In the genomic region with DNA sequence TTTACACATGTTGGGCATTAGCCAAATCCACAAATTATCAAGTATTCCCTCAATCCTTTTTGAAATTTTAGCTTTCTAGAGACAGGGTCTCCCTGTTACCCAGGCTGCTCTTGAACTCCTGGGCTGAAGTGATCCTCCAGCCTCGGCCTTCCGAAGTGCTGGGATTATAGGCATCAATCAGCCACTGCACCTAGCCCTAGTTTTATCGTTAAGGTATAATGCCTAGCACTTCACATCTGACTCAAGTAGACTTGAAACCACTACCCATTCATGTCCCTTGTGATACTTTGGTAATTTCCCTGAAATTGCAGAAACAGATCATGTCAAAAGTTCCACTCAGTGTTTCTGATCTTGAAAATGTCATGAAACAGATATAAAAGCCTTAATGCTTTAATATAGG, we compare ENCODE assay signal across 15 cellular contexts. TPM values are rescaled to one million over a fixed set of nuclear protein-coding genes. Genes with fewer than 3 reads are reported as not detected.
A peak's percentile ranks its signal among the peaks of the same experiment; 100 is the strongest.
DNase-seq lines count a peak whose midpoint lies in the region; ATAC-seq and TF ChIP-seq lines count a peak whose summit lies in the region.
"Had no signal": no experiment of that assay in that cellular context is flagged by ENCODE, and none has a peak within 500 bp of the region (broad histone marks: within the 10 kb centered on the region; RNA-seq: fewer than 3 reads in every experiment).

No MANE protein-coding gene starts in this region.

- TF ChIP-seq POLR2A in esophagus squamous epithelium (IDR thresholded peaks at IDR 0.05): no peak

- H3K27ac Mint-ChIP-seq in activated T-helper 1 cell treated with anti-CD3 and anti-CD28 coated beads, Interleukin-12 subunit alpha, Interleukin-12 subunit beta, Interleukin-2, Interleukin-4 antibody, amounts not matched to agents 30 ng/mL and 10 ng/mL and 1 ng/mL, durations not matched to agents 14 hours and 24 hours and 36 hours: peak overlapping the region; percentile 98

- no peaks in the 10 kb centered on the region for H3K4me1 ChIP-seq in esophagus squamous epithelium
- H3K4me1 ChIP-seq: esophagus muscularis mucosa, transverse colon had no signal

- DNase-seq in activated T-helper 1 cell treated with anti-CD3 and anti-CD28 coated beads, Interleukin-12 subunit alpha, Interleukin-12 subunit beta, Interleukin-2, Interleukin-4 antibody, amounts not matched to agents 30 ng/mL and 10 ng/mL and 1 ng/mL, durations not matched to agents 14 hours and 24 hours and 36 hours (ENCODE audit: low spot score): no peak
- DNase-seq in stimulated activated CD4-positive, alpha-beta T cell treated with anti-CD3 and anti-CD28 coated beads, Interleukin-4, amount 100 ng/mL, for 1 hour: no peak
- DNase-seq in NCI-H524 treated with DMSO at 0.1 percent for 48 hours (lab: John Stamatoyannopoulos, UW) (no peak), esophagus squamous epithelium (lab: John Stamatoyannopoulos, UW) (no peak), AG08395 (ENCODE audit: low spot score) (no peak)
- DNase-seq: mucosa of descending colon, NCI-H187, transverse colon had no signal

- intact Hi-C loops in activated T-helper 1 cell treated with anti-CD3 and anti-CD28 coated beads, Interleukin-12 subunit alpha, Interleukin-12 subunit beta, Interleukin-2, Interleukin-4 antibody, amounts not matched to agents 30 ng/mL and 10 ng/mL and 1 ng/mL, durations not matched to agents 14 hours and 24 hours and 36 hours (cut with micrococcal nuclease): loop anchor here (1.0 to 5.0 kb wide), 6 partner anchors 12 to 294 kb away; a partner anchor contains a TSS
- intact Hi-C loops in esophagus squamous epithelium (cut with DNase I): no loop called here

- H3K27ac ChIP-seq in esophagus squamous epithelium: no peak overlapping the region
- H3K27ac ChIP-seq: esophagus muscularis mucosa, transverse colon had no signal

- no peaks in the 10 kb centered on the region for H3K27me3 ChIP-seq in esophagus squamous epithelium
- H3K27me3 ChIP-seq: esophagus muscularis mucosa, transverse colon had no signal

- H3K36me3 ChIP-seq in esophagus squamous epithelium: peaks cover 0 to 22% (median 0%) of the 10 kb centered on the region in 3 donors

- WGBS in esophagus squamous epithelium, 2 donors: 75 to 92% methylated on average over 3 of the region's 3 CpGs

- H3K4me3 ChIP-seq in esophagus squamous epithelium: no peak overlapping the region
- H3K4me3 ChIP-seq: esophagus muscularis mucosa, mucosa of descending colon, transverse colon had no signal

- peaks cover 3% of the 10 kb centered on the region for H3K9me3 Mint-ChIP-seq in activated T-helper 1 cell treated with anti-CD3 and anti-CD28 coated beads, Interleukin-12 subunit alpha, Interleukin-12 subunit beta, Interleukin-2, Interleukin-4 antibody, amounts not matched to agents 30 ng/mL and 10 ng/mL and 1 ng/mL, durations not matched to agents 14 hours and 24 hours and 36 hours
- H3K9me3 Mint-ChIP-seq: CD14-positive monocyte had no signal

- ATAC-seq in GM18499 (IDR thresholded peaks at IDR 0.05; ENCODE audit: insufficient read depth, unreplicated experiment) (peak; percentile 43), GM19351 (IDR thresholded peaks at IDR 0.05; ENCODE audit: unreplicated experiment) (peak; percentile 69), HG02973 (IDR thresholded peaks at IDR 0.05; ENCODE audit: unreplicated experiment) (peak; percentile 57)
- ATAC-seq: HCT116, mucosa of descending colon, sciatic nerve had no signal

- no peak for TF ChIP-seq CTCF in esophagus squamous epithelium (IDR thresholded peaks at IDR 0.05)

- H3K36me3 Mint-ChIP-seq in activated T-helper 1 cell treated with anti-CD3 and anti-CD28 coated beads, Interleukin-12 subunit alpha, Interleukin-12 subunit beta, Interleukin-2, Interleukin-4 antibody, amounts not matched to agents 30 ng/mL and 10 ng/mL and 1 ng/mL, durations not matched to agents 14 hours and 24 hours and 36 hours (ENCODE audit: low read depth): peaks cover 23% of the 10 kb centered on the region

- H3K4me1 Mint-ChIP-seq in activated T-helper 1 cell treated with anti-CD3 and anti-CD28 coated beads, Interleukin-12 subunit alpha, Interleukin-12 subunit beta, Interleukin-2, Interleukin-4 antibody, amounts not matched to agents 30 ng/mL and 10 ng/mL and 1 ng/mL, durations not matched to agents 14 hours and 24 hours and 36 hours (ENCODE audit: low read depth): peaks cover 62% of the 10 kb centered on the region

- H3K27me3 Mint-ChIP-seq in activated T-helper 1 cell treated with anti-CD3 and anti-CD28 coated beads, Interleukin-12 subunit alpha, Interleukin-12 subunit beta, Interleukin-2, Interleukin-4 antibody, amounts not matched to agents 30 ng/mL and 10 ng/mL and 1 ng/mL, durations not matched to agents 14 hours and 24 hours and 36 hours (ENCODE audit: insufficient read depth): no peaks in the 10 kb centered on the region

- H3K9me3 ChIP-seq in esophagus squamous epithelium: no peaks in the 10 kb centered on the region
- H3K9me3 ChIP-seq: esophagus muscularis mucosa, mucosa of descending colon, transverse colon had no signal

- H3K4me3 Mint-ChIP-seq in activated T-helper 1 cell treated with anti-CD3 and anti-CD28 coated beads, Interleukin-12 subunit alpha, Interleukin-12 subunit beta, Interleukin-2, Interleukin-4 antibody, amounts not matched to agents 30 ng/mL and 10 ng/mL and 1 ng/mL, durations not matched to agents 14 hours and 24 hours and 36 hours: peak overlapping the region; percentile 58

RNA-seq across cellular contexts. Expression of a gene that starts 26.3 kb away (rescaled TPM):
- total RNA-seq in activated T-helper 1 cell treated with anti-CD3 and anti-CD28 coated beads, Interleukin-12 subunit alpha, Interleukin-12 subunit beta, Interleukin-2, Interleukin-4 antibody, amounts not matched to agents 30 ng/mL and 10 ng/mL and 1 ng/mL, durations not matched to agents 14 hours and 24 hours and 36 hours: 67.6 and 68.0 TPM in 2 replicates
- total RNA-seq in esophagus squamous epithelium: 10 to 100 TPM; 13.5 to 26.5 (median 21.4) TPM
